9 cellular contexts compared by ENCODE assay signal in genomic region chr19:52191374-52191773, GRCh38. TPM values are rescaled to one million over a fixed set of nuclear protein-coding genes. Genes with fewer than 3 reads are reported as not detected.
A peak's percentile ranks its signal among the peaks of the same experiment; 100 is the strongest.
DNase-seq lines count a peak whose midpoint lies in the region; ATAC-seq, FAIRE-seq and TF ChIP-seq lines count a peak whose summit lies in the region.
"Had no signal": no experiment of that assay in that cellular context is flagged by ENCODE, and none has a peak within 500 bp of the region (broad histone marks: within the 10 kb centered on the region; RNA-seq: fewer than 3 reads in every experiment).

No MANE protein-coding gene starts in this region.

- H3K4me3 ChIP-seq in Caco-2 (ENCODE audit: low read depth, low read length) (peak overlapping the region; percentile 93), PC-9 (peak overlapping the region; percentile 84)

- H3K4me1 Mint-ChIP-seq in Caco-2 (ENCODE audit: low read depth, unreplicated experiment) (peaks cover 23% of the 10 kb centered on the region), osteocyte (ENCODE audit: unreplicated experiment) (peaks cover 37% of the 10 kb centered on the region)

- FAIRE-seq in H54 (lab: Jason Lieb, UNC): no peak

- TSS peak; percentile 40 for BruUV-seq in Caco-2 (replicated peaks; lab: Mats Ljungman, UMichigan)
- no TSS peak for BruUV-seq in PC-9 (replicated peaks; lab: Mats Ljungman, UMichigan)

- H3K9me3 Mint-ChIP-seq in Caco-2 (ENCODE audit: unreplicated experiment) (no peaks in the 10 kb centered on the region), osteocyte (ENCODE audit: unreplicated experiment) (no peaks in the 10 kb centered on the region)

- DNase-seq in Caco-2: no peak
- DNase-seq in PC-9: no peak
- DNase-seq in epithelial cell of prostate (ENCODE audit: low read depth, low spot score): no peak
- no peak for DNase-seq in osteocyte (ENCODE audit: extremely low spot score, unreplicated experiment)
- DNase-seq in H54 (ENCODE audit: insufficient read length, low spot score): no peak
- DNase-seq in GM13976 (ENCODE audit: low spot score): no peak
- DNase-seq: NCI-H774 had no signal

- intact Hi-C loops in Caco-2 (cut with micrococcal nuclease; ENCODE audit: unreplicated experiment): no loop called here
- intact Hi-C loops in PC-9 (cut with micrococcal nuclease; ENCODE audit: unreplicated experiment): no loop called here

- peak overlapping the region; percentile 81 for H3K4me3 Mint-ChIP-seq in Caco-2 (ENCODE audit: unreplicated experiment)
- H3K4me3 Mint-ChIP-seq in osteocyte (ENCODE audit: unreplicated experiment): peak overlapping the region; percentile 98

- POLR2A ChIA-PET in Caco-2 (lab: Charles Lee): no interaction called here
- POLR2A ChIA-PET in PC-9 (lab: Charles Lee; ENCODE audit: unreplicated experiment): no interaction called here

- H3K27ac ChIP-seq in PC-9 (no peak overlapping the region), epithelial cell of prostate (peak overlapping the region; percentile 88)

- peaks cover 4% of the 10 kb centered on the region for H3K36me3 ChIP-seq in Caco-2 (ENCODE audit: control insufficient read depth, insufficient read depth, low read length)
- peaks cover 25% of the 10 kb centered on the region for H3K36me3 ChIP-seq in PC-9 (ENCODE audit: low read depth)

- peak overlapping the region; percentile 97 for H3K4me2 ChIP-seq in PC-9

- H3K27ac Mint-ChIP-seq in Caco-2 (ENCODE audit: unreplicated experiment) (peak overlapping the region; percentile 98), osteocyte (ENCODE audit: unreplicated experiment) (peak overlapping the region; percentile 21)

- no peak overlapping the region for H2AFZ ChIP-seq in PC-9

- no peaks in the 10 kb centered on the region for H3K27me3 Mint-ChIP-seq in Caco-2 (ENCODE audit: insufficient read depth, unreplicated experiment)
- no peaks in the 10 kb centered on the region for H3K27me3 Mint-ChIP-seq in osteocyte (ENCODE audit: unreplicated experiment)

- TF ChIP-seq CTCF in Caco-2 (IDR thresholded peaks at IDR 0.05; ENCODE audit: insufficient read depth in 1 of 2, low read depth in 1 of 2, low read length in 1 of 2, severe bottlenecking in 1 of 2, unreplicated experiment in 1 of 2) (no peak), PC-9 (conservative IDR thresholded peaks at IDR 0.05) (no peak), osteocyte (IDR thresholded peaks at IDR 0.05) (no peak), GM13976 (IDR thresholded peaks at IDR 0.05; ENCODE audit: borderline replicate concordance, control extremely low read depth, extremely low read depth, insufficient read depth, missing control alignments) (no peak)

- peaks cover 9% of the 10 kb centered on the region for H3K4me1 ChIP-seq in Caco-2
- H3K4me1 ChIP-seq in PC-9 (replicated peaks; ENCODE audit: insufficient read depth): peaks cover 17% of the 10 kb centered on the region

- no peak for TF ChIP-seq POLR2A in H54 (IDR thresholded peaks at IDR 0.05; ENCODE audit: low read depth, low read length)

- H3K79me2 ChIP-seq in PC-9 (ENCODE audit: low read depth): peaks cover 69% of the 10 kb centered on the region

- peaks cover 48% of the 10 kb centered on the region for H4K20me1 ChIP-seq in PC-9 (ENCODE audit: insufficient read depth)

- CTCF ChIA-PET in Caco-2 (lab: Charles Lee): no interaction called here
- CTCF ChIA-PET in PC-9 (lab: Charles Lee): no interaction called here

- ATAC-seq in GM21528 (IDR thresholded peaks at IDR 0.05; ENCODE audit: low FRiP score, unreplicated experiment) (no peak), GM18520 (IDR thresholded peaks at IDR 0.05; ENCODE audit: unreplicated experiment) (no peak)

- H3K9me3 ChIP-seq in Caco-2 (no peaks in the 10 kb centered on the region), PC-9 (ENCODE audit: insufficient read depth, low read depth) (no peaks in the 10 kb centered on the region)

- in situ Hi-C loops in GM13976 (cut with MboI; ENCODE audit: low sequenced_read_pairs, unreplicated experiment): no loop called here

- peaks cover 4% of the 10 kb centered on the region; the same call in 1 of the 2 replicates for H3F3A ChIP-seq in PC-9 (ENCODE audit: insufficient read depth, low read depth)

- no peaks in the 10 kb centered on the region for H3K9me2 ChIP-seq in PC-9 (ENCODE audit: insufficient read depth)

- H3K36me3 Mint-ChIP-seq in Caco-2 (ENCODE audit: insufficient read depth, unreplicated experiment) (peaks cover 68% of the 10 kb centered on the region), osteocyte (ENCODE audit: unreplicated experiment) (peaks cover 27% of the 10 kb centered on the region)

- H3K27me3 ChIP-seq in Caco-2 (replicated peaks; ENCODE audit: control insufficient read depth, insufficient read depth, low read length) (no peaks in the 10 kb centered on the region), PC-9 (ENCODE audit: insufficient read depth, low read depth) (no peaks in the 10 kb centered on the region)

RNA-seq across cellular contexts. Expression of gene PPP2R1A, which starts 1.5 kb away (rescaled TPM):
- total RNA-seq in Caco-2 (2022): 279 and 291 TPM in 2 replicates
- total RNA-seq in PC-9 (2021): 316 and 324 TPM in 2 replicates
- 257 and 269 TPM in 2 replicates for total RNA-seq in osteocyte

RNA-seq across cellular contexts. Expression of gene ZNF836, which starts 20.0 kb away (rescaled TPM):
- total RNA-seq in Caco-2 (2022): 6.3 and 8.8 TPM in 2 replicates
- total RNA-seq in PC-9 (2021): 12.2 and 14.3 TPM in 2 replicates
- total RNA-seq in osteocyte: 19.0 and 19.1 TPM in 2 replicates

RNA-seq across cellular contexts. Expression of gene ZNF616, which starts 51.6 kb away (rescaled TPM):
- 5.7 and 7.1 TPM in 2 replicates for total RNA-seq in Caco-2 (2022)
- 9.9 and 12.6 TPM in 2 replicates for total RNA-seq in PC-9 (2021)
- total RNA-seq in osteocyte: 15.0 and 16.5 TPM in 2 replicates
